Comparison of ENCODE assay signal across 17 cellular contexts in genomic region chrX:128460835-128461234, GRCh38.
DNase-seq lines count a peak whose midpoint lies in the region; ATAC-seq and TF ChIP-seq lines count a peak whose summit lies in the region.
"Had no signal": no experiment of that assay in that cellular context is flagged by ENCODE, and none has a peak within 500 bp of the region (broad histone marks: within the 10 kb centered on the region; RNA-seq: fewer than 3 reads in every experiment).

No MANE protein-coding gene starts in this region.

- H3K27me3 ChIP-seq in BE2C (no peaks in the 10 kb centered on the region), body of pancreas (no peaks in the 10 kb centered on the region)
- H3K27me3 ChIP-seq: gastroesophageal sphincter, suprapubic skin had no signal

- DNase-seq in BE2C (no peak), HuH-7 (ENCODE audit: low spot score) (peak; percentile 6), RKO (ENCODE audit: low spot score) (peak; percentile 11), iPS-NIHi11 (ENCODE audit: low spot score) (peak; percentile 4), NCI-H345 (lab: John Stamatoyannopoulos, UW) (no peak), DMS153 treated with DMSO at 0.1 percent for 48 hours (lab: John Stamatoyannopoulos, UW; ENCODE audit: unreplicated experiment) (no peak), body of pancreas (no peak)
- DNase-seq: activated CD4-positive, alpha-beta T cell treated with anti-CD3 and anti-CD28 coated beads for 36 hours; activated naive CD8-positive, alpha-beta T cell treated with anti-CD3 and anti-CD28 coated beads, Interleukin-2, amount 50 U/mL, for 24 hours; activated T-cell treated with anti-CD3 and anti-CD28 coated beads, Interleukin-2, amount 50 U/mL, for 1 hour; cerebellar nuclear complex; NCI-H2029 treated with DMSO at 0.1 percent for 48 hours; posterior cingulate gyrus had no signal

- H3K4me3 ChIP-seq in BE2C (ENCODE audit: low read depth, low read length) (no peak overlapping the region), body of pancreas (no peak overlapping the region)
- H3K4me3 ChIP-seq: gastroesophageal sphincter, suprapubic skin had no signal

- no peak for TF ChIP-seq POLR2A in body of pancreas (IDR thresholded peaks at IDR 0.05)

- TF ChIP-seq CTCF in BE2C (IDR thresholded peaks at IDR 0.05; ENCODE audit: low read depth, low read length) = peak; percentile 50
- TF ChIP-seq CTCF in body of pancreas (IDR thresholded peaks at IDR 0.05) = peak in 2 of 7 experiments; percentile 4 to 9

- no peak overlapping the region for H3K27ac ChIP-seq in body of pancreas
- H3K27ac ChIP-seq: gastroesophageal sphincter, KMS-11, suprapubic skin had no signal

- H3K9me3 ChIP-seq in BE2C (no peaks in the 10 kb centered on the region), body of pancreas (no peaks in the 10 kb centered on the region)
- H3K9me3 ChIP-seq: gastroesophageal sphincter, suprapubic skin had no signal

- H3K36me3 ChIP-seq in BE2C (no peaks in the 10 kb centered on the region), body of pancreas (replicated peaks in 1 of 2; ENCODE audit: insufficient read depth in 1 of 2, low read depth in 2 of 2) (no peaks in the 10 kb centered on the region)
- H3K36me3 ChIP-seq: gastroesophageal sphincter, suprapubic skin had no signal

- ATAC-seq in body of pancreas (no peak), GM19467 (IDR thresholded peaks at IDR 0.05; ENCODE audit: unreplicated experiment) (no peak)
- ATAC-seq: activated CD4-positive, alpha-beta T cell treated with anti-CD3 and anti-CD28 coated beads for 36 hours; activated naive CD8-positive, alpha-beta T cell treated with anti-CD3 and anti-CD28 coated beads, Interleukin-2, amount 50 U/mL, for 24 hours; gastroesophageal sphincter had no signal

- intact Hi-C loops in body of pancreas (cut with DNase I) = no loop called here

- H3K4me1 ChIP-seq in BE2C (no peaks in the 10 kb centered on the region), body of pancreas (no peaks in the 10 kb centered on the region)
- H3K4me1 ChIP-seq: gastroesophageal sphincter, suprapubic skin had no signal

- WGBS in body of pancreas, 2 donors = 19 to 22% methylated on average over 6 of the region's 6 CpGs

Comparison
In these comparisons a context has a peak if more than half of its experiments do, and no peak if none do; other contexts are left out.
1. DNase-seq: peak in HuH-7 (single experiment), RKO (single experiment) and iPS-NIHi11 (single experiment); none in BE2C (single experiment), NCI-H345 (single experiment), DMS153 treated with DMSO at 0.1 percent for 48 hours (single experiment) and body of pancreas (0 of 4).